Comparison of ENCODE assay signal across 1 cellular context in the genomic region with DNA sequence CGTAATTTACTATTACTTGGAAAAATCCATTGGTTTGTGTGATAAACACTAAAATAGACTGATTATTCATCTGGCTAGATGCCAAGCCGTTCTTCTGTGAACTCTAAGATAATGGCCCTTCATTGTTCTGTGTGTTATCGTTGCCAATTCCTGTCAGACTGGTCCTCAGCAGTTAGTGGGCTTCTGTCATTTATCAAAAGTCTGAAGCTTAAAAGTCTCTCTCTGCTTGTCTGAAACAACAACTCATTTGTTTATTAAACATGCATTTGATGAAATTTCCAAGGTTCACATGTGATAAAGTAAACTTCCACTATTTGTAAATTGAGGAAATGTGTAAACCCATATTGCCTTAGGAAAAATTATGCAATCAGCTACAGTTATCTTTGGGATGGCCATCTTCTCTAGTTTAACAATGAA.
TF ChIP-seq lines count a peak whose summit lies in the region.

No MANE protein-coding gene starts in this region.

TF ChIP-seq in HepG2, 621 proteins besides CTCF, POLR2A, EP300 and RAD21:
- TF ChIP-seq, protein P1, sequence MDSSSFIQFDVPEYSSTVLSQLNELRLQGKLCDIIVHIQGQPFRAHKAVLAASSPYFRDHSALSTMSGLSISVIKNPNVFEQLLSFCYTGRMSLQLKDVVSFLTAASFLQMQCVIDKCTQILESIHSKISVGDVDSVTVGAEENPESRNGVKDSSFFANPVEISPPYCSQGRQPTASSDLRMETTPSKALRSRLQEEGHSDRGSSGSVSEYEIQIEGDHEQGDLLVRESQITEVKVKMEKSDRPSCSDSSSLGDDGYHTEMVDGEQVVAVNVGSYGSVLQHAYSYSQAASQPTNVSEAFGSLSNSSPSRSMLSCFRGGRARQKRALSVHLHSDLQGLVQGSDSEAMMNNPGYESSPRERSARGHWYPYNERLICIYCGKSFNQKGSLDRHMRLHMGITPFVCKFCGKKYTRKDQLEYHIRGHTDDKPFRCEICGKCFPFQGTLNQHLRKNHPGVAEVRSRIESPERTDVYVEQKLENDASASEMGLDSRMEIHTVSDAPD (CRISPR knock-in tag; IDR thresholded peaks at IDR 0.05) = no peak
- TF ChIP-seq ZSCAN25 (CRISPR knock-in tag; IDR thresholded peaks at IDR 0.05) = no peak
- no peak for TF ChIP-seq ZNF7 (CRISPR knock-in tag; IDR thresholded peaks at IDR 0.05)
- no peak for TF ChIP-seq THAP11 (CRISPR knock-in tag; IDR thresholded peaks at IDR 0.05)
TF ChIP-seq in HepG2: peak in this region for 0.
